ENCODE assay signal across 19 cellular contexts in genomic region chr10:65968871-65969270, GRCh38.
"Had no signal": no experiment of that assay in that cellular context is flagged by ENCODE, and none has a peak within 500 bp of the region (broad histone marks: within the 10 kb centered on the region; RNA-seq: fewer than 3 reads in every experiment).

No MANE protein-coding gene starts in this region.

- H3K4me3 ChIP-seq: left ventricle myocardium inferior, transverse colon had no signal

- H3K36me3 ChIP-seq: left ventricle myocardium inferior, transverse colon had no signal

- DNase-seq: activated CD4-positive, alpha-beta memory T cell treated with anti-CD3 and anti-CD28 coated beads for 36 hours; activated CD4-positive, alpha-beta T cell treated with anti-CD3 and anti-CD28 coated beads for 48 hours; activated naive CD4-positive, alpha-beta T cell treated with Interleukin-2 at 50 U/mL for 16 hours; activated naive CD8-positive, alpha-beta T cell treated with anti-CD3 and anti-CD28 coated beads for 36 hours; activated T-cell treated with anti-CD3 and anti-CD28 coated beads, Interleukin-2, amount 50 U/mL, for 48 hours; central memory CD4-positive, alpha-beta T cell; dermis blood vessel endothelial cell; effector memory CD4-positive, alpha-beta T cell; foreskin melanocyte; immature natural killer cell; kidney glomerular epithelial cell; left ventricle myocardium inferior; natural killer cell; small intestine; stimulated activated CD4-positive, alpha-beta T cell treated with anti-CD3 and anti-CD28 coated beads, Interleukin-2, amount 100 ng/mL, for 24 hours; transverse colon had no signal

- H3K4me1 ChIP-seq: left ventricle myocardium inferior, transverse colon had no signal

- H3K27me3 ChIP-seq: transverse colon had no signal

- ATAC-seq: esophagus mucosa; natural killer cell; sciatic nerve; stimulated activated effector memory CD8-positive, alpha-beta T cell treated with anti-CD3 and anti-CD28 coated beads, Interleukin-12 subunit alpha, Interleukin-12 subunit beta, amount 100 ng/mL, for 72 hours had no signal

- H3K9me3 ChIP-seq: left ventricle myocardium inferior, transverse colon had no signal

- H3K27ac ChIP-seq: left ventricle myocardium inferior, transverse colon had no signal
